Comparison of ENCODE assay signal across 10 cellular contexts in the genomic region with DNA sequence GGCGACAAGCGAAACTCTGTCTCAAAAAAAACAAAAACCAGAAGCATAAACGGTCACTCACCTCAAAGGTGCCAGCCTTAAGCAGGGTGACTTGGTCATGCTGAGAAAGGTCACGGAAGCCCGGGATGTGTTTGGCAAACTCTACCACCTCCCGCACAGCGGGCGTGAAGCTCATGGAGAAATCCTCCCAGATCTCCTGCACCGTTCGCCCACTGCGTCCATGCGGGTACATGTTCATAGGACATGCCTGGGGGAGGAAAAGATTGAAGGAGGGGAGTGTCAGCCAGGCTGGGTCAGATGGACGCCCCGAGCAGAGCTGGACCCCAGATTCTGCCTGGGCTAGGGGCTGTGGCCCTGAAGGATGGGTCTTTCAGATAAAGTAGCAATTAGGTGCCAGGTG. TPM values are rescaled to one million over a fixed set of nuclear protein-coding genes. Genes with fewer than 3 reads are reported as not detected.
DNase-seq lines count a peak whose midpoint lies in the region; ATAC-seq and TF ChIP-seq lines count a peak whose summit lies in the region.
"Had no signal": no experiment of that assay in that cellular context is flagged by ENCODE, and none has a peak within 500 bp of the region (broad histone marks: within the 10 kb centered on the region; RNA-seq: fewer than 3 reads in every experiment).

No MANE protein-coding gene starts in this region.

- intact Hi-C loops in ascending aorta (cut with DNase I), result no loop called here

- H3K27me3 ChIP-seq in ascending aorta, result no peaks in the 10 kb centered on the region
- H3K27me3 ChIP-seq in thymus (ENCODE audit: control insufficient read depth, insufficient read depth), result no peaks in the 10 kb centered on the region
- H3K27me3 ChIP-seq in GM23338 (ENCODE audit: insufficient read depth), result peaks cover 7% of the 10 kb centered on the region

- peaks cover 49 to 56% of the 10 kb centered on the region in 2 donors for H3K36me3 ChIP-seq in ascending aorta
- peaks cover 46% of the 10 kb centered on the region for H3K36me3 ChIP-seq in thymus (ENCODE audit: control insufficient read depth, insufficient read depth)
- 0 out of 2 replicates have a peak, but pooled peaks cover 3% of the 10 kb centered on the region for H3K36me3 ChIP-seq in GM23338 (ENCODE audit: insufficient read depth)

- no peak for ATAC-seq in memory B cell (ENCODE audit: low read depth)
- no peak for ATAC-seq in GM23338
- no peak for ATAC-seq in GM19455 (IDR thresholded peaks at IDR 0.05; ENCODE audit: unreplicated experiment)
- ATAC-seq: A549 had no signal

- no peak for DNase-seq in activated CD4-positive, alpha-beta T cell treated with anti-CD3 and anti-CD28 coated beads, Interleukin-2, amount 10 ng/mL, durations not matched to agents 7 days and 5 days
- DNase-seq in activated CD4-positive, alpha-beta T cell treated with anti-CD3 and anti-CD28 coated beads, Interleukin-2, amount 50 U/mL, for 4 hours, result no peak
- DNase-seq in ascending aorta (ENCODE audit: low spot score in 2 of 2), result no peak
- no peak for DNase-seq in memory B cell (ENCODE audit: low spot score in 2 of 2)
- DNase-seq in GM23338 (ENCODE audit: low spot score), result no peak
- DNase-seq in progenitor cell of endocrine pancreas (ENCODE audit: low spot score, unreplicated experiment), result no peak
- DNase-seq: NK-92 treated with Interleukin-12 subunit alpha and Interleukin-12 subunit beta, amount 100 ng/mL, for 24 hours had no signal

- TF ChIP-seq CTCF in ascending aorta (IDR thresholded peaks at IDR 0.05), result no peak
- no peak for TF ChIP-seq CTCF in GM23338 (conservative IDR thresholded peaks at IDR 0.05; ENCODE audit: low read depth in 2 of 2)
- TF ChIP-seq CTCF in progenitor cell of endocrine pancreas (IDR thresholded peaks at IDR 0.05; ENCODE audit: unreplicated experiment), result no peak

- H3K79me2 ChIP-seq in GM23338 (replicated peaks; ENCODE audit: insufficient read depth), result no peaks in the 10 kb centered on the region

- H3K9me3 ChIP-seq in ascending aorta (no peaks in the 10 kb centered on the region), thymus (ENCODE audit: control insufficient read depth) (no peaks in the 10 kb centered on the region)
- H3K9me3 ChIP-seq: A549 had no signal

- no peak overlapping the region for H3K4me2 ChIP-seq in GM23338
- H3K4me2 ChIP-seq: A549 had no signal

- H3K36me3 Mint-ChIP-seq in activated CD4-positive, alpha-beta T cell treated with anti-CD3 and anti-CD28 coated beads, Interleukin-2, amount 10 ng/mL, durations not matched to agents 7 days and 5 days (ENCODE audit: low read depth), result peaks cover 53% of the 10 kb centered on the region
- H3K36me3 Mint-ChIP-seq in memory B cell (peaks cover 20% of the 10 kb centered on the region), GM23338 (ENCODE audit: low read depth) (peaks cover 50% of the 10 kb centered on the region), progenitor cell of endocrine pancreas (ENCODE audit: insufficient read depth) (peaks cover 2% of the 10 kb centered on the region)

- H4K20me1 ChIP-seq in GM23338 (replicated peaks; ENCODE audit: insufficient read depth), result no peaks in the 10 kb centered on the region

- H3K27me3 Mint-ChIP-seq in activated CD4-positive, alpha-beta T cell treated with anti-CD3 and anti-CD28 coated beads, Interleukin-2, amount 10 ng/mL, durations not matched to agents 7 days and 5 days, result no peaks in the 10 kb centered on the region
- H3K27me3 Mint-ChIP-seq in memory B cell (no peaks in the 10 kb centered on the region), GM23338 (ENCODE audit: insufficient read depth, low read depth, poor library complexity) (peaks cover 21% of the 10 kb centered on the region), progenitor cell of endocrine pancreas (no peaks in the 10 kb centered on the region)

- H3K27ac ChIP-seq in ascending aorta (peak overlapping the region; percentile 91 to 99), thymus (ENCODE audit: low read depth) (peak overlapping the region; percentile 46), GM23338 (ENCODE audit: low read depth) (no peak overlapping the region)
- H3K27ac ChIP-seq: A549 had no signal

- no peak overlapping the region for H2AFZ ChIP-seq in GM23338

- H3K4me3 ChIP-seq in ascending aorta, result no peak overlapping the region
- H3K4me3 ChIP-seq in thymus (ENCODE audit: low read length), result no peak overlapping the region
- H3K4me3 ChIP-seq in GM23338, result no peak overlapping the region
- H3K4me3 ChIP-seq: A549 had no signal

- no peak overlapping the region for H3K4me3 Mint-ChIP-seq in activated CD4-positive, alpha-beta T cell treated with anti-CD3 and anti-CD28 coated beads, Interleukin-2, amount 10 ng/mL, durations not matched to agents 7 days and 5 days
- H3K4me3 Mint-ChIP-seq in memory B cell (no peak overlapping the region), GM23338 (no peak overlapping the region), progenitor cell of endocrine pancreas (ENCODE audit: low read depth) (no peak overlapping the region)

- H3K9me3 Mint-ChIP-seq in activated CD4-positive, alpha-beta T cell treated with anti-CD3 and anti-CD28 coated beads, Interleukin-2, amount 10 ng/mL, durations not matched to agents 7 days and 5 days, result no peaks in the 10 kb centered on the region
- H3K9me3 Mint-ChIP-seq in memory B cell (no peaks in the 10 kb centered on the region), GM23338 (peaks cover 9% of the 10 kb centered on the region; the same call in 2 of the 3 replicates), progenitor cell of endocrine pancreas (ENCODE audit: low read depth) (no peaks in the 10 kb centered on the region)

- WGBS in thymus, result 99% methylated on average over 14 of the region's 14 CpGs

- POLR2A ChIA-PET in activated CD4-positive, alpha-beta T cell treated with anti-CD3 and anti-CD28 coated beads, Interleukin-2, amount 10 ng/mL, durations not matched to agents 7 days and 5 days (lab: Charles Lee), result no interaction called here

- CTCF ChIA-PET in activated CD4-positive, alpha-beta T cell treated with anti-CD3 and anti-CD28 coated beads, Interleukin-2, amount 10 ng/mL, durations not matched to agents 7 days and 5 days (lab: Charles Lee), result interaction anchor here (0.8 to 4.7 kb wide), 3 partner anchors 9 to 20 kb away, joined by 3 to 27 read pairs (median 8); no protein-coding TSS in a partner anchor

- peaks cover 8% of the 10 kb centered on the region; the same call in 1 of the 2 replicates for H3F3A ChIP-seq in GM23338 (replicated peaks; ENCODE audit: low read depth)

- peaks cover 59% of the 10 kb centered on the region for H3K4me1 Mint-ChIP-seq in activated CD4-positive, alpha-beta T cell treated with anti-CD3 and anti-CD28 coated beads, Interleukin-2, amount 10 ng/mL, durations not matched to agents 7 days and 5 days
- H3K4me1 Mint-ChIP-seq in memory B cell (peaks cover 46% of the 10 kb centered on the region), GM23338 (peaks cover 52% of the 10 kb centered on the region), progenitor cell of endocrine pancreas (ENCODE audit: low read depth) (peaks cover 9% of the 10 kb centered on the region)

- H3K27ac Mint-ChIP-seq in activated CD4-positive, alpha-beta T cell treated with anti-CD3 and anti-CD28 coated beads, Interleukin-2, amount 10 ng/mL, durations not matched to agents 7 days and 5 days, result peak overlapping the region; percentile 90
- peak overlapping the region; percentile 96 for H3K27ac Mint-ChIP-seq in memory B cell
- H3K27ac Mint-ChIP-seq in GM23338, result no peak overlapping the region
- H3K27ac Mint-ChIP-seq in progenitor cell of endocrine pancreas, result no peak overlapping the region

- H3K9me2 ChIP-seq in GM23338 (ENCODE audit: insufficient read depth), result peaks cover 16% of the 10 kb centered on the region

- peaks cover 36 to 82% of the 10 kb centered on the region in 2 donors for H3K4me1 ChIP-seq in ascending aorta
- H3K4me1 ChIP-seq in thymus (ENCODE audit: control insufficient read depth, insufficient read depth, low read length), result peaks cover 47% of the 10 kb centered on the region
- peaks cover 38% of the 10 kb centered on the region for H3K4me1 ChIP-seq in GM23338 (ENCODE audit: insufficient read depth)

TF ChIP-seq in GM23338, 12 proteins besides CTCF, POLR2A, EP300 and RAD21:
- TF ChIP-seq ZNF331 (CRISPR knock-in tag; IDR thresholded peaks at IDR 0.05; ENCODE audit: low read depth), result no peak

RNA-seq across cellular contexts. Expression of gene NR1D1, which starts 5.5 kb away (rescaled TPM):
- 1 to 10 TPM; 5.5 to 5.8 TPM for total RNA-seq in activated CD4-positive, alpha-beta T cell treated with anti-CD3 and anti-CD28 coated beads, Interleukin-2, amount 10 ng/mL, durations not matched to agents 7 days and 5 days
- 0.43 TPM for total RNA-seq in ascending aorta
- polyA plus RNA-seq in thymus, result 3.2 TPM
- total RNA-seq in GM23338 (2014; rRNA removed; shearing (Covaris generic)), result 3.6 and 4.2 TPM in 2 replicates
- polyA plus RNA-seq in GM23338 (2016; fragmentation: Nextera tagmentation; extraction: Ambion mirVana), result 3.1 and 3.3 TPM in 2 replicates
- 2.4 and 2.6 TPM in 2 replicates for total RNA-seq in progenitor cell of endocrine pancreas

RNA-seq across cellular contexts. Expression of gene MSL1, which starts 26.9 kb away (rescaled TPM):
- 10 to 100 TPM; 95.4 to 97.1 TPM for total RNA-seq in activated CD4-positive, alpha-beta T cell treated with anti-CD3 and anti-CD28 coated beads, Interleukin-2, amount 10 ng/mL, durations not matched to agents 7 days and 5 days
- 82.5 TPM for total RNA-seq in ascending aorta
- polyA plus RNA-seq in thymus, result 126 TPM
- total RNA-seq in GM23338 (2014; rRNA removed; shearing (Covaris generic)), result 52.5 and 56.5 TPM in 2 replicates
- 14.3 and 16.2 TPM in 2 replicates for polyA plus RNA-seq in GM23338 (2016; fragmentation: Nextera tagmentation; extraction: Ambion mirVana)
- total RNA-seq in progenitor cell of endocrine pancreas, result 137 and 143 TPM in 2 replicates

RNA-seq across cellular contexts. Expression of gene THRA, which starts 32.1 kb away (rescaled TPM):
- 1 to 10 TPM; 8.6 to 9.1 TPM for total RNA-seq in activated CD4-positive, alpha-beta T cell treated with anti-CD3 and anti-CD28 coated beads, Interleukin-2, amount 10 ng/mL, durations not matched to agents 7 days and 5 days
- total RNA-seq in ascending aorta (35.4 TPM), progenitor cell of endocrine pancreas (21.3 and 25.0 TPM in 2 replicates)
- polyA plus RNA-seq in thymus (14.3 TPM), GM23338 (2016; fragmentation: Nextera tagmentation; extraction: Ambion mirVana) (3.4 and 3.6 TPM in 2 replicates)
- total RNA-seq in GM23338 (2014; rRNA removed; shearing (Covaris generic)), result 9.6 and 10.5 TPM in 2 replicates

RNA-seq across cellular contexts. Expression of gene MED24, which starts 40.7 kb away (rescaled TPM):
- total RNA-seq in activated CD4-positive, alpha-beta T cell treated with anti-CD3 and anti-CD28 coated beads, Interleukin-2, amount 10 ng/mL, durations not matched to agents 7 days and 5 days, result 100 to 1,000 TPM in 1 of 2 experiments, 10 to 100 TPM in 1; 92.1 to 102 TPM
- total RNA-seq in ascending aorta (176 TPM), progenitor cell of endocrine pancreas (143 and 161 TPM in 2 replicates)
- polyA plus RNA-seq in thymus (49.5 TPM), GM23338 (2016; fragmentation: Nextera tagmentation; extraction: Ambion mirVana) (44.4 and 44.8 TPM in 2 replicates)
- total RNA-seq in GM23338 (2014; rRNA removed; shearing (Covaris generic)), result 88.9 and 95.1 TPM in 2 replicates

RNA-seq across cellular contexts. Expression of gene CASC3, which starts 45.5 kb away (rescaled TPM):
- 10 to 100 TPM; 84.8 to 89.2 TPM for total RNA-seq in activated CD4-positive, alpha-beta T cell treated with anti-CD3 and anti-CD28 coated beads, Interleukin-2, amount 10 ng/mL, durations not matched to agents 7 days and 5 days
- total RNA-seq in ascending aorta (48.9 TPM), progenitor cell of endocrine pancreas (121 and 122 TPM in 2 replicates)
- polyA plus RNA-seq in thymus (38.3 TPM), GM23338 (2016; fragmentation: Nextera tagmentation; extraction: Ambion mirVana) (34.4 and 37.5 TPM in 2 replicates)
- total RNA-seq in GM23338 (2014; rRNA removed; shearing (Covaris generic)), result 76.1 and 82.9 TPM in 2 replicates

Comparison
In these comparisons a context has a peak if more than half of its experiments do, and no peak if none do; other contexts are left out.
1. H3K27ac Mint-ChIP-seq: peak in activated CD4-positive, alpha-beta T cell treated with anti-CD3 and anti-CD28 coated beads, Interleukin-2, amount 10 ng/mL, durations not matched to agents 7 days and 5 days (single experiment) and memory B cell (single experiment); none in GM23338 (single experiment) and progenitor cell of endocrine pancreas (single experiment).